In genomic region chr7:65239707-65240352, GRCh38 we compare ENCODE assay signal across 8 cellular contexts.
A peak's percentile ranks its signal among the peaks of the same experiment; 100 is the strongest.
DNase-seq lines count a peak whose midpoint lies in the region; ATAC-seq and TF ChIP-seq lines count a peak whose summit lies in the region.

No MANE protein-coding gene starts in this region.

- H3K36me3 Mint-ChIP-seq in central memory CD8-positive, alpha-beta T cell (ENCODE audit: insufficient read depth) = peaks cover 4% of the 10 kb centered on the region

- peak overlapping the region; percentile 75 for H3K4me3 Mint-ChIP-seq in central memory CD8-positive, alpha-beta T cell

- no peaks in the 10 kb centered on the region for H3K9me3 ChIP-seq in lower lobe of right lung

- intact Hi-C loops in lower lobe of right lung (cut with DNase I) = no loop called here

- H3K4me3 ChIP-seq in lower lobe of right lung (peak overlapping the region; percentile 54), urinary bladder (ENCODE audit: low read depth, low read length) (peak overlapping the region; percentile 54)

- WGBS in urinary bladder = 1% methylated on average over 52 of the region's 52 CpGs

- DNase-seq in DMS114 treated with DMSO at 0.1 percent for 48 hours (lab: John Stamatoyannopoulos, UW; ENCODE audit: unreplicated experiment) (peak; percentile 31), NCI-H2196 treated with DMSO at 0.1 percent for 48 hours (lab: John Stamatoyannopoulos, UW; ENCODE audit: unreplicated experiment) (peak; percentile 23), lower lobe of right lung (peak; percentile 61), SIG-M5 treated with dmso at 0.1 percent for 504 hours (lab: John Stamatoyannopoulos, UW; ENCODE audit: unreplicated experiment) (no peak)
- DNase-seq in central memory CD8-positive, alpha-beta T cell (ENCODE audit: low spot score in 2 of 2) = no peak
- DNase-seq in central memory CD4-positive, alpha-beta T cell = no peak

- peaks cover 12% of the 10 kb centered on the region for H3K4me1 ChIP-seq in lower lobe of right lung
- no peaks in the 10 kb centered on the region for H3K4me1 ChIP-seq in urinary bladder (ENCODE audit: insufficient read depth)

- no peak overlapping the region for H3K27ac Mint-ChIP-seq in central memory CD8-positive, alpha-beta T cell (ENCODE audit: low read depth)

- H3K9me3 Mint-ChIP-seq in central memory CD8-positive, alpha-beta T cell = no peaks in the 10 kb centered on the region

- peaks cover 22% of the 10 kb centered on the region for H3K27me3 Mint-ChIP-seq in central memory CD8-positive, alpha-beta T cell

- H3K27me3 ChIP-seq in lower lobe of right lung (ENCODE audit: low read depth) = peaks cover 22% of the 10 kb centered on the region

- H3K36me3 ChIP-seq in lower lobe of right lung (no peaks in the 10 kb centered on the region), urinary bladder (ENCODE audit: insufficient read depth) (no peaks in the 10 kb centered on the region)

- H3K4me1 Mint-ChIP-seq in central memory CD8-positive, alpha-beta T cell = peaks cover 15% of the 10 kb centered on the region

- ATAC-seq in central memory CD8-positive, alpha-beta T cell (replicated peaks; ENCODE audit: extremely low read depth, poor library complexity, severe bottlenecking) = no peak
- ATAC-seq in lower lobe of right lung (peak; percentile 89 to 95), HG02973 (IDR thresholded peaks at IDR 0.05; ENCODE audit: unreplicated experiment) (no peak)

- H3K27ac ChIP-seq in lower lobe of right lung (no peak overlapping the region), urinary bladder (ENCODE audit: low read depth) (no peak overlapping the region)

- TF ChIP-seq CTCF in lower lobe of right lung (IDR thresholded peaks at IDR 0.05) = no peak

Comparison
In these comparisons a context has a peak if more than half of its experiments do, and no peak if none do; other contexts are left out.
1. DNase-seq: peak in DMS114 treated with DMSO at 0.1 percent for 48 hours (single experiment), NCI-H2196 treated with DMSO at 0.1 percent for 48 hours (single experiment) and lower lobe of right lung (single experiment); none in central memory CD8-positive, alpha-beta T cell (0 of 2), SIG-M5 treated with dmso at 0.1 percent for 504 hours (single experiment) and central memory CD4-positive, alpha-beta T cell (single experiment).
2. ATAC-seq: peak in lower lobe of right lung (2 of 2); none in central memory CD8-positive, alpha-beta T cell (single experiment) and HG02973 (single experiment).